1 cellular context compared by ENCODE assay signal in the genomic region with DNA sequence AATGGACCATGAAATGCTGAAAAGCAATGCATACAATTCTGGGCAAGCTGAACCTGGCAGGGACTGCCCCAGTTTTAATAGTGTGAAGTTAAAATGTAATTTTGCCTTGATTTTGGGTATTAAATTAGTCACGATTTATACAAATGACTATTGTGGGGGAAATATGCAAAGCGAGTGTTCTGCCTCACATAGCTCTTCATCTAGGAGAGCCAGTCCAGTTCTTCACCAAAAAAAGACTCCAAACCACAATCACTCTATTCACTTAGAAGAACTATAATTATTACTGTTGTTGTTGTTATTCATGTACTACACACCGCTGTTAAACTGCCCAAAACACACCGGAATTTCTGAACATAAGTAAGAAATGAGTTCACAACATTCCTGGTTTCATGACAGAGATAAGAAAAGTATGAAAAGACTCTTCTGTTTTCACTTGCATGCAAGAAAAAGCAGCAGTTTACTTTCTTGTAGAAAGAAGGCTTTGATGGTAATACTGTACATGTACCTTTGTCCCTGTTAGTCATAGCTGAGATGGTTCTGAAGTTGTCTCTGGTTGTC.
TF ChIP-seq lines count a peak whose summit lies in the region.

No MANE protein-coding gene starts in this region.

TF ChIP-seq in GM12878, 131 proteins besides CTCF, POLR2A, EP300 and RAD21 (continued from another document and continues in another):
- TF ChIP-seq, protein P1, sequence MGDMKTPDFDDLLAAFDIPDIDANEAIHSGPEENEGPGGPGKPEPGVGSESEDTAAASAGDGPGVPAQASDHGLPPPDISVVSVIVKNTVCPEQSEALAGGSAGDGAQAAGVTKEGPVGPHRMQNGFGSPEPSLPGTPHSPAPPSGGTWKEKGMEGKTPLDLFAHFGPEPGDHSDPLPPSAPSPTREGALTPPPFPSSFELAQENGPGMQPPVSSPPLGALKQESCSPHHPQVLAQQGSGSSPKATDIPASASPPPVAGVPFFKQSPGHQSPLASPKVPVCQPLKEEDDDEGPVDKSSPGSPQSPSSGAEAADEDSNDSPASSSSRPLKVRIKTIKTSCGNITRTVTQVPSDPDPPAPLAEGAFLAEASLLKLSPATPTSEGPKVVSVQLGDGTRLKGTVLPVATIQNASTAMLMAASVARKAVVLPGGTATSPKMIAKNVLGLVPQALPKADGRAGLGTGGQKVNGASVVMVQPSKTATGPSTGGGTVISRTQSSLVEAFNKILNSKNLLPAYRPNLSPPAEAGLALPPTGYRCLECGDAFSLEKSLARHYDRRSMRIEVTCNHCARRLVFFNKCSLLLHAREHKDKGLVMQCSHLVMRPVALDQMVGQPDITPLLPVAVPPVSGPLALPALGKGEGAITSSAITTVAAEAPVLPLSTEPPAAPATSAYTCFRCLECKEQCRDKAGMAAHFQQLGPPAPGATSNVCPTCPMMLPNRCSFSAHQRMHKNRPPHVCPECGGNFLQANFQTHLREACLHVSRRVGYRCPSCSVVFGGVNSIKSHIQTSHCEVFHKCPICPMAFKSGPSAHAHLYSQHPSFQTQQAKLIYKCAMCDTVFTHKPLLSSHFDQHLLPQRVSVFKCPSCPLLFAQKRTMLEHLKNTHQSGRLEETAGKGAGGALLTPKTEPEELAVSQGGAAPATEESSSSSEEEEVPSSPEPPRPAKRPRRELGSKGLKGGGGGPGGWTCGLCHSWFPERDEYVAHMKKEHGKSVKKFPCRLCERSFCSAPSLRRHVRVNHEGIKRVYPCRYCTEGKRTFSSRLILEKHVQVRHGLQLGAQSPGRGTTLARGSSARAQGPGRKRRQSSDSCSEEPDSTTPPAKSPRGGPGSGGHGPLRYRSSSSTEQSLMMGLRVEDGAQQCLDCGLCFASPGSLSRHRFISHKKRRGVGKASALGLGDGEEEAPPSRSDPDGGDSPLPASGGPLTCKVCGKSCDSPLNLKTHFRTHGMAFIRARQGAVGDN (IDR thresholded peaks at IDR 0.05) = no peak
- peak; percentile 69; the same call in 1 of the 2 replicates for TF ChIP-seq NR2F1 (conservative IDR thresholded peaks at IDR 0.05)
- TF ChIP-seq MEF2A (IDR thresholded peaks at IDR 0.05; ENCODE audit: insufficient read depth, low read depth, low read length) = peak; percentile 78; the same call in 1 of the 2 replicates
- TF ChIP-seq, protein P2, sequence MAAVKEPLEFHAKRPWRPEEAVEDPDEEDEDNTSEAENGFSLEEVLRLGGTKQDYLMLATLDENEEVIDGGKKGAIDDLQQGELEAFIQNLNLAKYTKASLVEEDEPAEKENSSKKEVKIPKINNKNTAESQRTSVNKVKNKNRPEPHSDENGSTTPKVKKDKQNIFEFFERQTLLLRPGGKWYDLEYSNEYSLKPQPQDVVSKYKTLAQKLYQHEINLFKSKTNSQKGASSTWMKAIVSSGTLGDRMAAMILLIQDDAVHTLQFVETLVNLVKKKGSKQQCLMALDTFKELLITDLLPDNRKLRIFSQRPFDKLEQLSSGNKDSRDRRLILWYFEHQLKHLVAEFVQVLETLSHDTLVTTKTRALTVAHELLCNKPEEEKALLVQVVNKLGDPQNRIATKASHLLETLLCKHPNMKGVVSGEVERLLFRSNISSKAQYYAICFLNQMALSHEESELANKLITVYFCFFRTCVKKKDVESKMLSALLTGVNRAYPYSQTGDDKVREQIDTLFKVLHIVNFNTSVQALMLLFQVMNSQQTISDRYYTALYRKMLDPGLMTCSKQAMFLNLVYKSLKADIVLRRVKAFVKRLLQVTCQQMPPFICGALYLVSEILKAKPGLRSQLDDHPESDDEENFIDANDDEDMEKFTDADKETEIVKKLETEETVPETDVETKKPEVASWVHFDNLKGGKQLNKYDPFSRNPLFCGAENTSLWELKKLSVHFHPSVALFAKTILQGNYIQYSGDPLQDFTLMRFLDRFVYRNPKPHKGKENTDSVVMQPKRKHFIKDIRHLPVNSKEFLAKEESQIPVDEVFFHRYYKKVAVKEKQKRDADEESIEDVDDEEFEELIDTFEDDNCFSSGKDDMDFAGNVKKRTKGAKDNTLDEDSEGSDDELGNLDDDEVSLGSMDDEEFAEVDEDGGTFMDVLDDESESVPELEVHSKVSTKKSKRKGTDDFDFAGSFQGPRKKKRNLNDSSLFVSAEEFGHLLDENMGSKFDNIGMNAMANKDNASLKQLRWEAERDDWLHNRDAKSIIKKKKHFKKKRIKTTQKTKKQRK (IDR thresholded peaks at IDR 0.05; ENCODE audit: low read depth, low read length) = no peak
- TF ChIP-seq SIN3A (IDR thresholded peaks at IDR 0.05; ENCODE audit: low read depth, low read length) = no peak
- TF ChIP-seq, protein P3, sequence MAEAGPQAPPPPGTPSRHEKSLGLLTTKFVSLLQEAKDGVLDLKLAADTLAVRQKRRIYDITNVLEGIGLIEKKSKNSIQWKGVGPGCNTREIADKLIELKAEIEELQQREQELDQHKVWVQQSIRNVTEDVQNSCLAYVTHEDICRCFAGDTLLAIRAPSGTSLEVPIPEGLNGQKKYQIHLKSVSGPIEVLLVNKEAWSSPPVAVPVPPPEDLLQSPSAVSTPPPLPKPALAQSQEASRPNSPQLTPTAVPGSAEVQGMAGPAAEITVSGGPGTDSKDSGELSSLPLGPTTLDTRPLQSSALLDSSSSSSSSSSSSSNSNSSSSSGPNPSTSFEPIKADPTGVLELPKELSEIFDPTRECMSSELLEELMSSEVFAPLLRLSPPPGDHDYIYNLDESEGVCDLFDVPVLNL (IDR thresholded peaks at IDR 0.05; ENCODE audit: low read depth, low read length) = no peak
- TF ChIP-seq ZBED1 (IDR thresholded peaks at IDR 0.05; ENCODE audit: borderline replicate concordance) = peak; percentile 84
- TF ChIP-seq, protein P4, sequence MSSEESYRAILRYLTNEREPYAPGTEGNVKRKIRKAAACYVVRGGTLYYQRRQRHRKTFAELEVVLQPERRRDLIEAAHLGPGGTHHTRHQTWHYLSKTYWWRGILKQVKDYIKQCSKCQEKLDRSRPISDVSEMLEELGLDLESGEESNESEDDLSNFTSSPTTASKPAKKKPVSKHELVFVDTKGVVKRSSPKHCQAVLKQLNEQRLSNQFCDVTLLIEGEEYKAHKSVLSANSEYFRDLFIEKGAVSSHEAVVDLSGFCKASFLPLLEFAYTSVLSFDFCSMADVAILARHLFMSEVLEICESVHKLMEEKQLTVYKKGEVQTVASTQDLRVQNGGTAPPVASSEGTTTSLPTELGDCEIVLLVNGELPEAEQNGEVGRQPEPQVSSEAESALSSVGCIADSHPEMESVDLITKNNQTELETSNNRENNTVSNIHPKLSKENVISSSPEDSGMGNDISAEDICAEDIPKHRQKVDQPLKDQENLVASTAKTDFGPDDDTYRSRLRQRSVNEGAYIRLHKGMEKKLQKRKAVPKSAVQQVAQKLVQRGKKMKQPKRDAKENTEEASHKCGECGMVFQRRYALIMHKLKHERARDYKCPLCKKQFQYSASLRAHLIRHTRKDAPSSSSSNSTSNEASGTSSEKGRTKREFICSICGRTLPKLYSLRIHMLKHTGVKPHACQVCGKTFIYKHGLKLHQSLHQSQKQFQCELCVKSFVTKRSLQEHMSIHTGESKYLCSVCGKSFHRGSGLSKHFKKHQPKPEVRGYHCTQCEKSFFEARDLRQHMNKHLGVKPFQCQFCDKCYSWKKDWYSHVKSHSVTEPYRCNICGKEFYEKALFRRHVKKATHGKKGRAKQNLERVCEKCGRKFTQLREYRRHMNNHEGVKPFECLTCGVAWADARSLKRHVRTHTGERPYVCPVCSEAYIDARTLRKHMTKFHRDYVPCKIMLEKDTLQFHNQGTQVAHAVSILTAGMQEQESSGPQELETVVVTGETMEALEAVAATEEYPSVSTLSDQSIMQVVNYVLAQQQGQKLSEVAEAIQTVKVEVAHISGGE (CRISPR knock-in tag; IDR thresholded peaks at IDR 0.05) = no peak
- TF ChIP-seq, protein P5, sequence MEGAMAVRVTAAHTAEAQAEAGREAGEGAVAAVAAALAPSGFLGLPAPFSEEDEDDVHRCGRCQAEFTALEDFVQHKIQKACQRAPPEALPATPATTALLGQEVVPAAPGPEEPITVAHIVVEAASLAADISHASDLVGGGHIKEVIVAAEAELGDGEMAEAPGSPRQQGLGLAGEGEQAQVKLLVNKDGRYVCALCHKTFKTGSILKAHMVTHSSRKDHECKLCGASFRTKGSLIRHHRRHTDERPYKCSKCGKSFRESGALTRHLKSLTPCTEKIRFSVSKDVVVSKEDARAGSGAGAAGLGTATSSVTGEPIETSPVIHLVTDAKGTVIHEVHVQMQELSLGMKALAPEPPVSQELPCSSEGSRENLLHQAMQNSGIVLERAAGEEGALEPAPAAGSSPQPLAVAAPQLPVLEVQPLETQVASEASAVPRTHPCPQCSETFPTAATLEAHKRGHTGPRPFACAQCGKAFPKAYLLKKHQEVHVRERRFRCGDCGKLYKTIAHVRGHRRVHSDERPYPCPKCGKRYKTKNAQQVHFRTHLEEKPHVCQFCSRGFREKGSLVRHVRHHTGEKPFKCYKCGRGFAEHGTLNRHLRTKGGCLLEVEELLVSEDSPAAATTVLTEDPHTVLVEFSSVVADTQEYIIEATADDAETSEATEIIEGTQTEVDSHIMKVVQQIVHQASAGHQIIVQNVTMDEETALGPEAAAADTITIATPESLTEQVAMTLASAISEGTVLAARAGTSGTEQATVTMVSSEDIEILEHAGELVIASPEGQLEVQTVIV (IDR thresholded peaks at IDR 0.05; ENCODE audit: borderline replicate concordance, partially characterized antibody) = no peak
- peak; percentile 94 for TF ChIP-seq ATF2 (IDR thresholded peaks at IDR 0.05; ENCODE audit: low read length)
- no peak for TF ChIP-seq MXI1 (IDR thresholded peaks at IDR 0.05; ENCODE audit: low read depth, low read length)
- TF ChIP-seq SUZ12 (IDR thresholded peaks at IDR 0.05; ENCODE audit: unreplicated experiment) = no peak
- TF ChIP-seq IRF4 (IDR thresholded peaks at IDR 0.05; ENCODE audit: low read depth, low read length) = peak; percentile 68; the same call in 1 of the 2 replicates
- TF ChIP-seq, protein P6, sequence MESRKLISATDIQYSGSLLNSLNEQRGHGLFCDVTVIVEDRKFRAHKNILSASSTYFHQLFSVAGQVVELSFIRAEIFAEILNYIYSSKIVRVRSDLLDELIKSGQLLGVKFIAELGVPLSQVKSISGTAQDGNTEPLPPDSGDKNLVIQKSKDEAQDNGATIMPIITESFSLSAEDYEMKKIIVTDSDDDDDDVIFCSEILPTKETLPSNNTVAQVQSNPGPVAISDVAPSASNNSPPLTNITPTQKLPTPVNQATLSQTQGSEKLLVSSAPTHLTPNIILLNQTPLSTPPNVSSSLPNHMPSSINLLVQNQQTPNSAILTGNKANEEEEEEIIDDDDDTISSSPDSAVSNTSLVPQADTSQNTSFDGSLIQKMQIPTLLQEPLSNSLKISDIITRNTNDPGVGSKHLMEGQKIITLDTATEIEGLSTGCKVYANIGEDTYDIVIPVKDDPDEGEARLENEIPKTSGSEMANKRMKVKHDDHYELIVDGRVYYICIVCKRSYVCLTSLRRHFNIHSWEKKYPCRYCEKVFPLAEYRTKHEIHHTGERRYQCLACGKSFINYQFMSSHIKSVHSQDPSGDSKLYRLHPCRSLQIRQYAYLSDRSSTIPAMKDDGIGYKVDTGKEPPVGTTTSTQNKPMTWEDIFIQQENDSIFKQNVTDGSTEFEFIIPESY (IDR thresholded peaks at IDR 0.05) = no peak
- TF ChIP-seq BRCA1 (IDR thresholded peaks at IDR 0.05; ENCODE audit: low read depth, low read length) = no peak
- TF ChIP-seq SMAD5 (IDR thresholded peaks at IDR 0.05; ENCODE audit: low read depth) = no peak
- no peak; a peak in 1 of 4 replicates for TF ChIP-seq ETV6 (conservative IDR thresholded peaks at IDR 0.05 in 1 of 2, IDR thresholded peaks at IDR 0.05 in 1 of 2; ENCODE audit: borderline replicate concordance in 1 of 2, low read depth in 1 of 2)
- TF ChIP-seq, protein P7, sequence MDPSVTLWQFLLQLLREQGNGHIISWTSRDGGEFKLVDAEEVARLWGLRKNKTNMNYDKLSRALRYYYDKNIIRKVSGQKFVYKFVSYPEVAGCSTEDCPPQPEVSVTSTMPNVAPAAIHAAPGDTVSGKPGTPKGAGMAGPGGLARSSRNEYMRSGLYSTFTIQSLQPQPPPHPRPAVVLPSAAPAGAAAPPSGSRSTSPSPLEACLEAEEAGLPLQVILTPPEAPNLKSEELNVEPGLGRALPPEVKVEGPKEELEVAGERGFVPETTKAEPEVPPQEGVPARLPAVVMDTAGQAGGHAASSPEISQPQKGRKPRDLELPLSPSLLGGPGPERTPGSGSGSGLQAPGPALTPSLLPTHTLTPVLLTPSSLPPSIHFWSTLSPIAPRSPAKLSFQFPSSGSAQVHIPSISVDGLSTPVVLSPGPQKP (IDR thresholded peaks at IDR 0.05; ENCODE audit: low read depth, low read length) = no peak
- peak; percentile 95; the same call in 1 of the 2 replicates for TF ChIP-seq FOXM1 (IDR thresholded peaks at IDR 0.05; ENCODE audit: low read depth, low read length)
- TF ChIP-seq NR2C1 (IDR thresholded peaks at IDR 0.05) = no peak
- TF ChIP-seq CBFB (IDR thresholded peaks at IDR 0.05; ENCODE audit: low read depth) = peak; percentile 59; the same call in 1 of the 2 replicates
- TF ChIP-seq KAT2A (conservative IDR thresholded peaks at IDR 0.05; ENCODE audit: control insufficient read depth, low read depth, low read length) = no peak
- TF ChIP-seq GATAD2B (conservative IDR thresholded peaks at IDR 0.05; ENCODE audit: low read depth) = no peak
- TF ChIP-seq ZZZ3 (IDR thresholded peaks at IDR 0.05; ENCODE audit: control insufficient read depth, insufficient read length, low read depth) = no peak
- TF ChIP-seq, protein P8, sequence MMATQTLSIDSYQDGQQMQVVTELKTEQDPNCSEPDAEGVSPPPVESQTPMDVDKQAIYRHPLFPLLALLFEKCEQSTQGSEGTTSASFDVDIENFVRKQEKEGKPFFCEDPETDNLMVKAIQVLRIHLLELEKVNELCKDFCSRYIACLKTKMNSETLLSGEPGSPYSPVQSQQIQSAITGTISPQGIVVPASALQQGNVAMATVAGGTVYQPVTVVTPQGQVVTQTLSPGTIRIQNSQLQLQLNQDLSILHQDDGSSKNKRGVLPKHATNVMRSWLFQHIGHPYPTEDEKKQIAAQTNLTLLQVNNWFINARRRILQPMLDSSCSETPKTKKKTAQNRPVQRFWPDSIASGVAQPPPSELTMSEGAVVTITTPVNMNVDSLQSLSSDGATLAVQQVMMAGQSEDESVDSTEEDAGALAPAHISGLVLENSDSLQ (IDR thresholded peaks at IDR 0.05) = no peak
- TF ChIP-seq ATF7 (IDR thresholded peaks at IDR 0.05; ENCODE audit: low read depth) = no peak
- TF ChIP-seq MLLT1 (IDR thresholded peaks at IDR 0.05) = no peak
- TF ChIP-seq RUNX3 (IDR thresholded peaks at IDR 0.05; ENCODE audit: low read length) = peak; percentile 95
- TF ChIP-seq POLR2AphosphoS5 (IDR thresholded peaks at IDR 0.05; ENCODE audit: low read length) = no peak
